13 cellular contexts compared by ENCODE assay signal in genomic region chr12:128784030-128784770, GRCh38. TPM values are rescaled to one million over a fixed set of nuclear protein-coding genes. Genes with fewer than 3 reads are reported as not detected.
DNase-seq lines count a peak whose midpoint lies in the region; ATAC-seq, FAIRE-seq and TF ChIP-seq lines count a peak whose summit lies in the region.
"Had no signal": no experiment of that assay in that cellular context is flagged by ENCODE, and none has a peak within 500 bp of the region (broad histone marks: within the 10 kb centered on the region; RNA-seq: fewer than 3 reads in every experiment).

No MANE protein-coding gene starts in this region.

- 51% methylated on average over 13 of the region's 13 CpGs for WGBS in A549 (ENCODE audit: missing lambda C conversion rate)
- WGBS in HepG2 (ENCODE audit: low lambda C conversion rate), result 19% methylated on average over 10 of the region's 13 CpGs
- 71 to 83% (median 76%) methylated on average over 13 of the region's 13 CpGs for WGBS in heart left ventricle, 4 donors

- H3K79me2 ChIP-seq in HepG2 (ENCODE audit: insufficient read depth, low read length), result no peaks in the 10 kb centered on the region

- CTCF ChIA-PET in A549 (lab: Yijun Ruan, JAX), result interaction anchor here (0.9 to 1.3 kb wide), 3 partner anchors 13 to 1230 kb away, joined by 3 read pairs; no protein-coding TSS in a partner anchor
- CTCF ChIA-PET in HepG2 (lab: Yijun Ruan, JAX; ENCODE audit: low intra/inter-chr PET ratio, low total read pairs), result no interaction called here
- CTCF ChIA-PET in GM10248 (lab: Yijun Ruan, JAX), result interaction anchor here (3.3 to 3.5 kb wide), 3 partner anchors 11 to 14 kb away, joined by 12 to 28 read pairs (median 23); no protein-coding TSS in a partner anchor

- H3K9me3 ChIP-seq in A549 (no peaks in the 10 kb centered on the region), HepG2 (ENCODE audit: low read length) (no peaks in the 10 kb centered on the region), heart left ventricle (peaks cover 0 to 10% (median 0%) of the 10 kb centered on the region in 12 donors)

- H3K4me1 ChIP-seq in A549 (no peaks in the 10 kb centered on the region), HepG2 (ENCODE audit: insufficient read depth, low read length) (peaks cover 11% of the 10 kb centered on the region), heart left ventricle (peaks cover 0 to 8% (median 0%) of the 10 kb centered on the region in 12 donors)

- no peaks in the 10 kb centered on the region; the same call in 1 of the 2 replicates for H4K20me1 ChIP-seq in HepG2 (ENCODE audit: insufficient read depth, low read length)

- H3K27ac ChIP-seq in A549 (no peak overlapping the region), brain microvascular endothelial cell (no peak overlapping the region), HepG2 (ENCODE audit: extremely low read length, insufficient read depth, low read length) (no peak overlapping the region), heart left ventricle (no peak overlapping the region)

- H3K4me2 ChIP-seq in A549, result no peak overlapping the region
- H3K4me2 ChIP-seq in HepG2 (ENCODE audit: low read depth, low read length), result no peak overlapping the region

- no peak overlapping the region for H2AFZ ChIP-seq in HepG2 (ENCODE audit: low read length)

- TF ChIP-seq CTCF in A549 (IDR thresholded peaks at IDR 0.05) (no peak), brain microvascular endothelial cell (IDR thresholded peaks at IDR 0.05; ENCODE audit: low read depth, low read length, missing control alignments) (no peak), HepG2 (CRISPR knock-in tag; IDR thresholded peaks at IDR 0.05) (no peak), GM10248 (IDR thresholded peaks at IDR 0.05; ENCODE audit: control extremely low read depth, extremely low read depth, low read depth, missing control alignments) (no peak), heart left ventricle (IDR thresholded peaks at IDR 0.05) (no peak)

- POLR2A ChIA-PET in A549 (lab: Yijun Ruan, JAX), result no interaction called here
- POLR2A ChIA-PET in HepG2 (lab: Yijun Ruan, JAX), result no interaction called here
- POLR2A ChIA-PET in GM10248 (lab: Yijun Ruan, JAX), result no interaction called here

- H3K36me3 ChIP-seq in brain microvascular endothelial cell (replicated peaks) (no peaks in the 10 kb centered on the region), HepG2 (replicated peaks in 1 of 2; ENCODE audit: control insufficient read depth in 1 of 2, insufficient read depth in 2 of 2, low read length in 2 of 2) (no peaks in the 10 kb centered on the region), heart left ventricle (no peaks in the 10 kb centered on the region)

- no peak overlapping the region for H3K4me3 ChIP-seq in A549
- H3K4me3 ChIP-seq in brain microvascular endothelial cell (ENCODE audit: low read depth, low read length), result no peak overlapping the region
- no peak overlapping the region for H3K4me3 ChIP-seq in HepG2 (replicated peaks in 1 of 3; ENCODE audit: insufficient read depth in 1 of 3, low read depth in 2 of 3, low read length in 3 of 3)
- no peak overlapping the region for H3K4me3 ChIP-seq in heart left ventricle

- BruUV-seq in HepG2 (replicated peaks; lab: Mats Ljungman, UMichigan), result no TSS peak

- TF ChIP-seq EP300 in A549 (IDR thresholded peaks at IDR 0.05) (no peak), HepG2 (IDR thresholded peaks at IDR 0.05; ENCODE audit: low read depth in 2 of 2, low read length in 2 of 2) (no peak), HepG2 (CRISPR knock-in tag; IDR thresholded peaks at IDR 0.05; ENCODE audit: borderline replicate concordance) (no peak)

- TF ChIP-seq POLR2A in A549 (IDR thresholded peaks at IDR 0.05; ENCODE audit: low read length) (no peak), HepG2 (IDR thresholded peaks at IDR 0.05; ENCODE audit: insufficient read depth in 1 of 2, low read depth in 2 of 2, low read length in 2 of 2) (no peak), heart left ventricle (IDR thresholded peaks at IDR 0.05) (no peak)

- TF ChIP-seq RAD21 in A549 (conservative IDR thresholded peaks at IDR 0.05 in 1 of 2, IDR thresholded peaks at IDR 0.05 in 1 of 2), result no peak
- TF ChIP-seq RAD21 in HepG2 (CRISPR knock-in tag; IDR thresholded peaks at IDR 0.05), result no peak

- no peak overlapping the region for H3K9ac ChIP-seq in HepG2 (ENCODE audit: insufficient read depth, low read depth, low read length)

- no peaks in the 10 kb centered on the region for H3K27me3 ChIP-seq in brain microvascular endothelial cell (replicated peaks)
- no peaks in the 10 kb centered on the region for H3K27me3 ChIP-seq in HepG2 (ENCODE audit: control insufficient read depth in 1 of 2, insufficient read depth in 2 of 2, low read length in 2 of 2)
- no peaks in the 10 kb centered on the region for H3K27me3 ChIP-seq in heart left ventricle

- ATAC-seq in A549 (no peak), HepG2 (peak; percentile 39; the same call in 1 of the 3 replicates), heart left ventricle (no peak)
- ATAC-seq: Panc1 had no signal

- intact Hi-C loops in HepG2 (cut with micrococcal nuclease; ENCODE audit: unreplicated experiment) (no loop called here), heart left ventricle (cut with DNase I) (loop anchor here in 4 of 10 donors (10.0 kb wide), 2 partner anchors 181 to 1131 kb away; no protein-coding TSS in a partner anchor)

- in situ Hi-C loops in brain microvascular endothelial cell (cut with HindIII; ENCODE audit: low pct_ligation_motif_present, low sequenced_read_pairs) (no loop called here), HepG2 (cut with HindIII; ENCODE audit: extremely low pct_ligation_motif_present, low pct_unique_long_range_greater_than_20kb) (loop anchor here (5.0 kb wide), 1 partner anchor 1128 kb away; no protein-coding TSS in a partner anchor)

- DNase-seq in A549 (ENCODE audit: low read depth in 1 of 2, low spot score in 1 of 2) (no peak), HCEC 1CT (peak; percentile 15), brain microvascular endothelial cell (peak; percentile 25), HepG2 (ENCODE audit: low spot score) (no peak), NAMALWA (ENCODE audit: low spot score) (no peak), GM10248 (ENCODE audit: extremely low spot score) (no peak), NCI-H2029 (lab: John Stamatoyannopoulos, UW) (no peak), heart left ventricle (no peak)
- DNase-seq: activated CD4-positive, CD25-positive, alpha-beta regulatory T cell; dermis blood vessel endothelial cell; H9; NCI-H510A had no signal

- no peak for FAIRE-seq in A549 (lab: Jason Lieb, UNC)
- no peak for FAIRE-seq in HepG2 (lab: Jason Lieb, UNC)

TF ChIP-seq in A549, 52 proteins besides CTCF, POLR2A, EP300 and RAD21:
- TF ChIP-seq EHMT2 (IDR thresholded peaks at IDR 0.05; ENCODE audit: low read depth), result no peak
- no peak for TF ChIP-seq SREBF2 (IDR thresholded peaks at IDR 0.05)
- TF ChIP-seq HDAC2 (IDR thresholded peaks at IDR 0.05), result no peak
- no peak for TF ChIP-seq MYC (IDR thresholded peaks at IDR 0.05; ENCODE audit: borderline replicate concordance, low read length)
- no peak for TF ChIP-seq TFCP2L1 (CRISPR knock-in tag; IDR thresholded peaks at IDR 0.05)
- TF ChIP-seq CBX2 (IDR thresholded peaks at IDR 0.05; ENCODE audit: borderline replicate concordance, low read depth), result no peak
- peak; percentile 87 for TF ChIP-seq MAFK (IDR thresholded peaks at IDR 0.05; ENCODE audit: partially characterized antibody)
- no peak for TF ChIP-seq KDM5A (IDR thresholded peaks at IDR 0.05)

TF ChIP-seq in HepG2, 621 proteins besides CTCF, POLR2A, EP300 and RAD21:
- peak; percentile 82 for TF ChIP-seq MAFF (IDR thresholded peaks at IDR 0.05; ENCODE audit: low read depth, low read length)
- no peak for TF ChIP-seq CEBPG (CRISPR knock-in tag; IDR thresholded peaks at IDR 0.05)
- TF ChIP-seq MAFK (conservative IDR thresholded peaks at IDR 0.05 in 1 of 2, IDR thresholded peaks at IDR 0.05 in 1 of 2; ENCODE audit: low read length in 2 of 2), result peak; percentile 82 to 87

RNA-seq across cellular contexts. Expression of gene SLC15A4, which starts 39.6 kb away (rescaled TPM):
- polyA plus RNA-seq in A549 (2011; rRNA removed) (37.8 and 40.0 TPM in 2 replicates), A549 (2017; fragmentation: RNase III; extraction: RNeasy Plus Mini Kit Qiagen cat#74134 plus additional on column Dnase treatment) (21.2 to 21.9 TPM (median 21.6 TPM) in 3 replicates), HepG2 (2011; rRNA removed) (22.7 and 25.8 TPM in 2 replicates), heart left ventricle (10 to 100 TPM; 14.1 to 19.8 TPM)
- 18.4 and 25.0 TPM in 2 replicates for polyA plus RNA-seq in A549 (2012; cell fraction: cytosol; rRNA removed)
- 32.7 and 42.7 TPM in 2 replicates for polyA plus RNA-seq in A549 (2012; cell fraction: nucleus; rRNA removed)
- polyA minus RNA-seq in A549 (2011; rRNA and poly(A)+ RNA removed), result 65.8 and 67.5 TPM in 2 replicates
- total RNA-seq in HepG2 (2016; rRNA removed; fragmentation: Illumina TruSeq; extraction: Trizol) (8.2 and 17.3 TPM in 2 replicates), heart left ventricle (10 to 100 TPM; 10.5 to 31.5 (median 18.1) TPM)
- 21.9 and 22.2 TPM in 2 replicates for total RNA-seq in HepG2 (2016; cell fraction: cytosol; rRNA removed; fragmentation: Illumina TruSeq; extraction: Trizol; ENCODE audit: low read depth)
- 8.5 and 19.3 TPM in 2 replicates for total RNA-seq in HepG2 (2016; cell fraction: insoluble cytoplasmic fraction; rRNA removed; fragmentation: Illumina TruSeq; extraction: Trizol)
- 11.6 and 11.8 TPM in 2 replicates for total RNA-seq in HepG2 (2016; cell fraction: membrane; rRNA removed; fragmentation: Illumina TruSeq; extraction: Trizol)
- total RNA-seq in HepG2 (2016; cell fraction: nucleus; rRNA removed; fragmentation: Illumina TruSeq; extraction: Trizol), result 26.9 and 28.3 TPM in 2 replicates
- 15.4 and 23.5 TPM in 2 replicates for polyA plus RNA-seq in HepG2 (2011; cell fraction: cytosol; rRNA removed)
- polyA plus RNA-seq in HepG2 (2011; cell fraction: nucleus; rRNA removed), result 21.1 and 23.8 TPM in 2 replicates
- polyA plus RNA-seq in HepG2 (2012), result 13.2 and 17.3 TPM in 2 replicates
- polyA plus RNA-seq in HepG2 (2016; cell fraction: cytosol; fragmentation: Illumina TruSeq; extraction: Trizol; ENCODE audit: low read depth), result 2.0 and 2.3 TPM in 2 replicates
- 6.8 and 7.6 TPM in 2 replicates for polyA plus RNA-seq in HepG2 (2016; cell fraction: insoluble cytoplasmic fraction; fragmentation: Illumina TruSeq; extraction: Trizol; ENCODE audit: low read depth)
- 3.5 and 4.1 TPM in 2 replicates for polyA plus RNA-seq in HepG2 (2016; cell fraction: membrane; fragmentation: Illumina TruSeq; extraction: Trizol; ENCODE audit: low read depth)
- 28.4 and 32.6 TPM in 2 replicates for polyA plus RNA-seq in HepG2 (2016; cell fraction: nucleus; fragmentation: Illumina TruSeq; extraction: Trizol; ENCODE audit: insufficient read depth, low read depth)
- 47.4 and 97.4 TPM in 2 replicates for polyA minus RNA-seq in HepG2 (2011; rRNA and poly(A)+ RNA removed; ENCODE audit: low replicate concordance)
- polyA minus RNA-seq in HepG2 (2011; cell fraction: cytosol; rRNA and poly(A)+ RNA removed), result 23.1 and 28.7 TPM in 2 replicates
- polyA minus RNA-seq in HepG2 (2011; cell fraction: nucleus; rRNA and poly(A)+ RNA removed), result 45.4 and 58.3 TPM in 2 replicates

Comparison
In these comparisons a context has a peak if more than half of its experiments do, and no peak if none do; other contexts are left out.
1. DNase-seq: peak in HCEC 1CT (single experiment) and brain microvascular endothelial cell (single experiment); none in A549 (0 of 2), HepG2 (single experiment), NAMALWA (single experiment), GM10248 (single experiment), NCI-H2029 (single experiment) and heart left ventricle (0 of 5).
2. Of the 38 proteins assayed by ChIP-seq in both HepG2 and A549: peak only in HepG2: none; only in A549: none; in both: MAFK; in neither: 37.